8 cellular contexts compared by ENCODE assay signal in genomic region chr1:155979525-155980343, GRCh38.
A peak's percentile ranks its signal among the peaks of the same experiment; 100 is the strongest.
DNase-seq lines count a peak whose midpoint lies in the region; ATAC-seq lines count a peak whose summit lies in the region.

No MANE protein-coding gene starts in this region.

- peak overlapping the region; percentile 94; the same call in 1 of the 2 replicates for H3K4me3 ChIP-seq in iPS-18c (ENCODE audit: insufficient read depth, low read depth, low read length)

- in situ Hi-C loops in ACHN (cut with HindIII; ENCODE audit: low pct_ligation_motif_present, low pct_unique_long_range_greater_than_20kb, low sequenced_read_pairs) = no loop called here

- peaks cover 25% of the 10 kb centered on the region for H3K36me3 Mint-ChIP-seq in activated naive CD8-positive, alpha-beta T cell treated with anti-CD3 and anti-CD28 coated beads, Interleukin-2, amount 50 U/mL, for 24 hours (ENCODE audit: low read depth)

- H3K4me1 Mint-ChIP-seq in activated naive CD8-positive, alpha-beta T cell treated with anti-CD3 and anti-CD28 coated beads, Interleukin-2, amount 50 U/mL, for 24 hours = peaks cover 65% of the 10 kb centered on the region

- peak overlapping the region; percentile 100 for H3K27ac ChIP-seq in substantia nigra (ENCODE audit: low read depth, low read length, poor library complexity, severe bottlenecking)

- H3K4me3 Mint-ChIP-seq in activated naive CD8-positive, alpha-beta T cell treated with anti-CD3 and anti-CD28 coated beads, Interleukin-2, amount 50 U/mL, for 24 hours = peak overlapping the region; percentile 95

- peak overlapping the region; percentile 95 for H3K27ac Mint-ChIP-seq in activated naive CD8-positive, alpha-beta T cell treated with anti-CD3 and anti-CD28 coated beads, Interleukin-2, amount 50 U/mL, for 24 hours

- H3K27me3 Mint-ChIP-seq in activated naive CD8-positive, alpha-beta T cell treated with anti-CD3 and anti-CD28 coated beads, Interleukin-2, amount 50 U/mL, for 24 hours = no peaks in the 10 kb centered on the region

- H3K9me3 ChIP-seq in iPS-18c (ENCODE audit: control insufficient read depth, insufficient read depth, low read length) = no peaks in the 10 kb centered on the region

- peak; percentile 35 for ATAC-seq in HG03439 (IDR thresholded peaks at IDR 0.05; ENCODE audit: unreplicated experiment)
- no peak for ATAC-seq in activated naive CD8-positive, alpha-beta T cell treated with anti-CD3 and anti-CD28 coated beads, Interleukin-2, amount 50 U/mL, for 24 hours
- ATAC-seq in HG03280 (IDR thresholded peaks at IDR 0.05; ENCODE audit: unreplicated experiment) = no peak

- H3K9me3 Mint-ChIP-seq in activated naive CD8-positive, alpha-beta T cell treated with anti-CD3 and anti-CD28 coated beads, Interleukin-2, amount 50 U/mL, for 24 hours = no peaks in the 10 kb centered on the region

- DNase-seq in ACHN (peak; percentile 38), substantia nigra (lab: John Stamatoyannopoulos, UW) (peak in 6 of 49 donors; percentile 7 to 54 (median 29)), COLO829 (ENCODE audit: low spot score) (no peak), hippocampal formation (lab: John Stamatoyannopoulos, UW) (no peak)
- peak; percentile 27 for DNase-seq in activated naive CD8-positive, alpha-beta T cell treated with anti-CD3 and anti-CD28 coated beads, Interleukin-2, amount 50 U/mL, for 24 hours

Comparison
In these comparisons a context has a peak if more than half of its experiments do, and no peak if none do; other contexts are left out.
1. DNase-seq: peak in ACHN (single experiment) and activated naive CD8-positive, alpha-beta T cell treated with anti-CD3 and anti-CD28 coated beads, Interleukin-2, amount 50 U/mL, for 24 hours (single experiment); none in COLO829 (single experiment) and hippocampal formation (0 of 2).